ENCODE assay signal across 16 cellular contexts in genomic region chr1:15425961-15426360, GRCh38. TPM values are rescaled to one million over a fixed set of nuclear protein-coding genes. Genes with fewer than 3 reads are reported as not detected.
DNase-seq lines count a peak whose midpoint lies in the region; ATAC-seq and TF ChIP-seq lines count a peak whose summit lies in the region.
"Had no signal": no experiment of that assay in that cellular context is flagged by ENCODE, and none has a peak within 500 bp of the region (broad histone marks: within the 10 kb centered on the region; RNA-seq: fewer than 3 reads in every experiment).

No MANE protein-coding gene starts in this region.

- H3K4me2 ChIP-seq in PC-3 (ENCODE audit: low read length), result no peak overlapping the region

- BruUV-seq in Caco-2 (replicated peaks; lab: Mats Ljungman, UMichigan), result no TSS peak
- no TSS peak for BruUV-seq in PC-3 (replicated peaks; lab: Mats Ljungman, UMichigan)

- no peaks in the 10 kb centered on the region for H3K9me3 ChIP-seq in Caco-2
- no peaks in the 10 kb centered on the region for H3K9me3 ChIP-seq in PC-3 (ENCODE audit: low read length)
- no peaks in the 10 kb centered on the region for H3K9me3 ChIP-seq in neutrophil
- H3K9me3 ChIP-seq: ascending aorta had no signal

- H3K27me3 Mint-ChIP-seq in Caco-2 (ENCODE audit: insufficient read depth, unreplicated experiment), result no peaks in the 10 kb centered on the region
- no peaks in the 10 kb centered on the region for H3K27me3 Mint-ChIP-seq in dendritic cell treated with granulocyte-macrophage colony-stimulating factor and Interleukin-4, amounts not matched to agents 40 ng/mL and 50 ng/mL, for 4 days
- H3K27me3 Mint-ChIP-seq: stimulated activated naive CD8-positive, alpha-beta T cell treated with anti-CD3 and anti-CD28 coated beads, Interleukin-15, amount 100 ng/mL, for 72 hours had no signal

- no peaks in the 10 kb centered on the region for H3K9me3 Mint-ChIP-seq in Caco-2 (ENCODE audit: unreplicated experiment)
- H3K9me3 Mint-ChIP-seq in dendritic cell treated with granulocyte-macrophage colony-stimulating factor and Interleukin-4, amounts not matched to agents 40 ng/mL and 50 ng/mL, for 4 days, result no peaks in the 10 kb centered on the region
- H3K9me3 Mint-ChIP-seq: stimulated activated naive CD8-positive, alpha-beta T cell treated with anti-CD3 and anti-CD28 coated beads, Interleukin-15, amount 100 ng/mL, for 72 hours had no signal

- H3K27me3 ChIP-seq in Caco-2 (replicated peaks; ENCODE audit: control insufficient read depth, insufficient read depth, low read length), result no peaks in the 10 kb centered on the region
- no peaks in the 10 kb centered on the region for H3K27me3 ChIP-seq in PC-3 (ENCODE audit: low read length)
- H3K27me3 ChIP-seq in neutrophil, result no peaks in the 10 kb centered on the region
- H3K27me3 ChIP-seq: ascending aorta had no signal

- TF ChIP-seq CTCF in Caco-2 (IDR thresholded peaks at IDR 0.05; ENCODE audit: insufficient read depth in 1 of 2, low read depth in 1 of 2, low read length in 1 of 2, severe bottlenecking in 1 of 2, unreplicated experiment in 1 of 2) (no peak), PC-3 (conservative IDR thresholded peaks at IDR 0.05; ENCODE audit: low read depth, low read length) (no peak), neutrophil (IDR thresholded peaks at IDR 0.05) (no peak)

- CTCF ChIA-PET in Caco-2 (lab: Charles Lee), result no interaction called here
- CTCF ChIA-PET in PC-3 (lab: Charles Lee), result interaction anchor here (0.5 kb wide), 1 partner anchor 85 kb away, joined by 3 read pairs; no protein-coding TSS in a partner anchor

- DNase-seq in Caco-2, result no peak
- DNase-seq in PC-3, result no peak
- DNase-seq in substantia nigra (lab: John Stamatoyannopoulos, UW), result no peak
- DNase-seq: GDM1; mesendoderm; NCI-H1930; NCI-H526 treated with DMSO at 0.1 percent for 48 hours; retina; stimulated activated naive CD8-positive, alpha-beta T cell treated with anti-CD3 and anti-CD28 coated beads, Interleukin-15, amount 100 ng/mL, for 72 hours had no signal

- H3K4me1 ChIP-seq in Caco-2 (peaks cover 15% of the 10 kb centered on the region), PC-3 (ENCODE audit: insufficient read depth, low read length) (peaks cover 35% of the 10 kb centered on the region), neutrophil (ENCODE audit: control insufficient read depth in 1 of 2, insufficient read depth in 1 of 2, low read depth in 1 of 2, low read length in 1 of 2) (peaks cover 22 to 33% of the 10 kb centered on the region in 2 experiments)
- H3K4me1 ChIP-seq: ascending aorta had no signal

- H3K79me2 ChIP-seq in PC-3 (ENCODE audit: low read length), result peaks cover 40% of the 10 kb centered on the region

- H3K27ac Mint-ChIP-seq in Caco-2 (ENCODE audit: unreplicated experiment), result peak overlapping the region; percentile 59
- H3K27ac Mint-ChIP-seq in dendritic cell treated with granulocyte-macrophage colony-stimulating factor and Interleukin-4, amounts not matched to agents 40 ng/mL and 50 ng/mL, for 4 days, result peak overlapping the region; percentile 74

- no peak overlapping the region for H3K4me3 Mint-ChIP-seq in Caco-2 (ENCODE audit: unreplicated experiment)
- H3K4me3 Mint-ChIP-seq in dendritic cell treated with granulocyte-macrophage colony-stimulating factor and Interleukin-4, amounts not matched to agents 40 ng/mL and 50 ng/mL, for 4 days, result peak overlapping the region; percentile 37
- H3K4me3 Mint-ChIP-seq: stimulated activated naive CD8-positive, alpha-beta T cell treated with anti-CD3 and anti-CD28 coated beads, Interleukin-15, amount 100 ng/mL, for 72 hours had no signal

- H4K20me1 ChIP-seq in PC-3 (ENCODE audit: low read length), result peaks cover 19% of the 10 kb centered on the region; the same call in 1 of the 2 replicates

- H3K4me3 ChIP-seq in Caco-2 (ENCODE audit: low read depth, low read length), result no peak overlapping the region
- H3K4me3 ChIP-seq in PC-3 (ENCODE audit: low read length), result no peak overlapping the region
- H3K4me3 ChIP-seq in neutrophil (ENCODE audit: low read depth in 1 of 2, low read length in 1 of 2), result no peak overlapping the region
- H3K4me3 ChIP-seq: ascending aorta had no signal

- peak overlapping the region; percentile 25; the same call in 1 of the 2 replicates for H3K27ac ChIP-seq in PC-3 (ENCODE audit: low read length)
- H3K27ac ChIP-seq in neutrophil, result peak overlapping the region; percentile 82
- H3K27ac ChIP-seq in substantia nigra (ENCODE audit: low read depth, low read length, poor library complexity, severe bottlenecking), result no peak overlapping the region
- H3K27ac ChIP-seq: ascending aorta had no signal

- no peak overlapping the region for H2AFZ ChIP-seq in PC-3 (ENCODE audit: low read length)

- ATAC-seq in PC-3 (no peak), GM19467 (IDR thresholded peaks at IDR 0.05; ENCODE audit: unreplicated experiment) (no peak), HG02970 (IDR thresholded peaks at IDR 0.05; ENCODE audit: low FRiP score, unreplicated experiment) (no peak)

- no peak overlapping the region for H3K9ac ChIP-seq in PC-3 (ENCODE audit: low read length)

- no peaks in the 10 kb centered on the region for H3F3A ChIP-seq in PC-3 (ENCODE audit: low read length, unreplicated experiment)

- H3K36me3 ChIP-seq in Caco-2 (ENCODE audit: control insufficient read depth, insufficient read depth, low read length) (peaks cover under 1% of the 10 kb centered on the region; the same call in 1 of the 2 replicates), PC-3 (ENCODE audit: low read depth, low read length) (peaks cover 26% of the 10 kb centered on the region), neutrophil (peaks cover 96% of the 10 kb centered on the region)

- no peaks in the 10 kb centered on the region for H3K9me2 ChIP-seq in PC-3 (replicated peaks; ENCODE audit: low read length)

- intact Hi-C loops in Caco-2 (cut with micrococcal nuclease; ENCODE audit: unreplicated experiment) (no loop called here), PC-3 (cut with micrococcal nuclease) (no loop called here)
- intact Hi-C loops in dendritic cell treated with granulocyte-macrophage colony-stimulating factor and Interleukin-4, amounts not matched to agents 40 ng/mL and 50 ng/mL, for 4 days (cut with micrococcal nuclease), result no loop called here

- POLR2A ChIA-PET in Caco-2 (lab: Charles Lee) (no interaction called here), PC-3 (lab: Charles Lee; ENCODE audit: unreplicated experiment) (no interaction called here)

- H3K4me1 Mint-ChIP-seq in Caco-2 (ENCODE audit: low read depth, unreplicated experiment), result peaks cover 9% of the 10 kb centered on the region
- peaks cover 98% of the 10 kb centered on the region for H3K4me1 Mint-ChIP-seq in dendritic cell treated with granulocyte-macrophage colony-stimulating factor and Interleukin-4, amounts not matched to agents 40 ng/mL and 50 ng/mL, for 4 days (ENCODE audit: low read depth)

- no peaks in the 10 kb centered on the region for H3K36me3 Mint-ChIP-seq in Caco-2 (ENCODE audit: insufficient read depth, unreplicated experiment)
- H3K36me3 Mint-ChIP-seq in dendritic cell treated with granulocyte-macrophage colony-stimulating factor and Interleukin-4, amounts not matched to agents 40 ng/mL and 50 ng/mL, for 4 days (ENCODE audit: low read depth), result peaks cover 100% of the 10 kb centered on the region

RNA-seq across cellular contexts. Expression of gene CTRC, which starts 12.3 kb away (rescaled TPM):
- not detected in 2 replicates for total RNA-seq in Caco-2 (2022)
- 0.18 TPM in 1 of 2 replicates, not detected in the other for total RNA-seq in PC-3 (2014; rRNA removed)
- total RNA-seq: ascending aorta, fibroblast of villous mesenchyme had no signal

RNA-seq across cellular contexts. Expression of gene EFHD2, which starts 16.3 kb away (rescaled TPM):
- total RNA-seq in Caco-2 (2022) (29.5 and 30.3 TPM in 2 replicates), PC-3 (2014; rRNA removed) (192 and 271 TPM in 2 replicates)

RNA-seq across cellular contexts. Expression of gene CELA2A, which starts 30.6 kb away (rescaled TPM):
- total RNA-seq in Caco-2 (2022) (not detected in 2 replicates), PC-3 (2014; rRNA removed) (not detected in 2 replicates)
- total RNA-seq: ascending aorta, fibroblast of villous mesenchyme, H1 had no signal

RNA-seq across cellular contexts. Expression of gene CELA2B, which starts 49.9 kb away (rescaled TPM):
- total RNA-seq in Caco-2 (2022) (not detected in 2 replicates), PC-3 (2014; rRNA removed) (not detected in 2 replicates)
- total RNA-seq: ascending aorta, fibroblast of villous mesenchyme, H1 had no signal
